Comparison of ENCODE assay signal across 8 cellular contexts in the genomic region with DNA sequence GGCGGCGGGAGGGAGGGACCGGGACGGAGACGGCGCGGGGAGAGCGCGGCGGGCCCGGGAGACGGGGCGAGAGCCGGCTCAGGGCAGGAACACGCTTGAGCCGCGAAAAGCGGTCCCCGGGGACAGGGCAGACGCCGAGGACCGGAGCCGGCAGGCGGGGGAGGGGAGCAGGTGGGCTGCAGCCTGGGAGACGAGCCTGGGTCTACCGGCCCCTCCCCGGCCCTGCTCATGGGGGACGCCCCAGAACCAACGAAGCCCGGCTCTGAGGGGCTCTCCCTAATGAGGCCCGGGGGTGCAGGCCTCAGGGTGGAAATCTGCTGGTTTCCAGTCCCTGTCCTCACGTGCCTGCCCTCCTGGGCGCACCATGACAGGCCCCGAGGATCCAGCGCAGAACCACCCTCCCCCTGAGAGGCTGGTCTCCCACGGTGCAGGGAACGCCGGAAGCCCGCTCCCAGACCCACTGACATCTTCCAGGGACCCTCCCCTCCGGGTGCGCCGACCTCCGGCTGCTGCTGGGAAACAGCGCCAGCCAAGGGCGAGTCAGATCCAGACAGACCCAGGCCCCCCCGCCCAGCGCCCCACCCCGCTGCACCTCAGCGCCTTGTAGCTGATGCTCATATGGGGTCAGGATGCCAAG. TPM values are rescaled to one million over a fixed set of nuclear protein-coding genes. Genes with fewer than 3 reads are reported as not detected.
DNase-seq lines count a peak whose midpoint lies in the region; ATAC-seq and TF ChIP-seq lines count a peak whose summit lies in the region.
"Had no signal": no experiment of that assay in that cellular context is flagged by ENCODE, and none has a peak within 500 bp of the region (broad histone marks: within the 10 kb centered on the region; RNA-seq: fewer than 3 reads in every experiment).

No MANE protein-coding gene starts in this region.

- H3K27ac Mint-ChIP-seq in GM23338: no peak overlapping the region
- no peak overlapping the region for H3K27ac Mint-ChIP-seq in activated B cell treated with CpG ODN at 0.5 μM for 24 hours
- H3K27ac Mint-ChIP-seq: activated T-helper 17 cell treated with anti-CD3 and anti-CD28 coated beads, Interleukin-2, amount 50 U/mL, for 72 hours had no signal

- H3K27ac ChIP-seq in GM23338 (ENCODE audit: low read depth) (no peak overlapping the region), mesodermal cell (ENCODE audit: low read depth, low read length, severe bottlenecking) (no peak overlapping the region)

- 0 out of 3 replicates have a peak, but pooled peaks cover 5% of the 10 kb centered on the region for H3K9me3 Mint-ChIP-seq in GM23338
- H3K9me3 Mint-ChIP-seq in activated B cell treated with CpG ODN at 0.5 μM for 24 hours: peaks cover 3% of the 10 kb centered on the region

- no peaks in the 10 kb centered on the region for H3K9me3 ChIP-seq in mesodermal cell (ENCODE audit: control insufficient read depth, low read length)

- H3K4me3 ChIP-seq in GM23338: peak overlapping the region; percentile 56
- peak overlapping the region; percentile 30 for H3K4me3 ChIP-seq in mesodermal cell (ENCODE audit: extremely low read depth, insufficient read depth, low read length, poor library complexity, severe bottlenecking)

- intact Hi-C loops in activated B cell treated with CpG ODN at 0.5 μM for 24 hours (cut with micrococcal nuclease): loop anchor here (5.0 kb wide), 1 partner anchor 623 kb away; no protein-coding TSS in a partner anchor

- DNase-seq in GM23338 (ENCODE audit: low spot score): no peak
- DNase-seq in activated B cell treated with CpG ODN at 0.5 μM for 24 hours: no peak
- DNase-seq in COLO829 (ENCODE audit: low spot score): no peak
- DNase-seq in NK-92 (lab: John Stamatoyannopoulos, UW; ENCODE audit: unreplicated experiment): no peak
- DNase-seq in RPMI8226: no peak
- DNase-seq: NCI-H524 treated with DMSO at 0.1 percent for 48 hours had no signal

- 16 to 20% methylated on average over 42 to 43 of the region's 49 CpGs for WGBS in mesodermal cell (ENCODE audit: insufficient coverage in 2 of 2), 2 experiments

- no peaks in the 10 kb centered on the region for H3K36me3 ChIP-seq in GM23338 (ENCODE audit: insufficient read depth)
- no peaks in the 10 kb centered on the region for H3K36me3 ChIP-seq in mesodermal cell (ENCODE audit: control insufficient read depth, insufficient read depth, low read length)

- peaks cover 20% of the 10 kb centered on the region for H3K4me1 ChIP-seq in GM23338 (ENCODE audit: insufficient read depth)
- peaks cover 3% of the 10 kb centered on the region for H3K4me1 ChIP-seq in mesodermal cell (ENCODE audit: control insufficient read depth, insufficient read depth, low read length, poor library complexity, severe bottlenecking)

- H3K36me3 Mint-ChIP-seq in GM23338 (ENCODE audit: low read depth): no peaks in the 10 kb centered on the region
- no peaks in the 10 kb centered on the region for H3K36me3 Mint-ChIP-seq in activated B cell treated with CpG ODN at 0.5 μM for 24 hours (ENCODE audit: low read depth)

- TF ChIP-seq CTCF in GM23338 (conservative IDR thresholded peaks at IDR 0.05; ENCODE audit: low read depth in 2 of 2): no peak
- TF ChIP-seq CTCF in activated B cell treated with CpG ODN at 0.5 μM for 24 hours (IDR thresholded peaks at IDR 0.05): no peak

- H3K27me3 ChIP-seq in GM23338 (ENCODE audit: insufficient read depth): peaks cover 36% of the 10 kb centered on the region

- CTCF ChIA-PET in activated B cell treated with CpG ODN at 0.5 μM for 24 hours (lab: Charles Lee): no interaction called here

- H3K4me1 Mint-ChIP-seq in GM23338 (peaks cover 5% of the 10 kb centered on the region; the same call in 2 of the 3 replicates), activated B cell treated with CpG ODN at 0.5 μM for 24 hours (peaks cover 4% of the 10 kb centered on the region)
- H3K4me1 Mint-ChIP-seq: activated T-helper 17 cell treated with anti-CD3 and anti-CD28 coated beads, Interleukin-2, amount 50 U/mL, for 72 hours had no signal

- H4K20me1 ChIP-seq in GM23338 (replicated peaks; ENCODE audit: insufficient read depth): no peaks in the 10 kb centered on the region

- ATAC-seq in GM23338 (peak; percentile 9; the same call in 2 of the 3 replicates), activated B cell treated with CpG ODN at 0.5 μM for 24 hours (ENCODE audit: low read depth) (peak; percentile 13)
- ATAC-seq: activated T-helper 17 cell treated with anti-CD3 and anti-CD28 coated beads, Interleukin-2, amount 50 U/mL, for 72 hours had no signal

- H3F3A ChIP-seq in GM23338 (replicated peaks; ENCODE audit: low read depth): no peaks in the 10 kb centered on the region

- no peaks in the 10 kb centered on the region for H3K9me2 ChIP-seq in GM23338 (ENCODE audit: insufficient read depth)

- POLR2A ChIA-PET in activated B cell treated with CpG ODN at 0.5 μM for 24 hours (lab: Charles Lee): no interaction called here

- H3K27me3 Mint-ChIP-seq in GM23338 (ENCODE audit: insufficient read depth, low read depth, poor library complexity) (peaks cover 28% of the 10 kb centered on the region), activated B cell treated with CpG ODN at 0.5 μM for 24 hours (peaks cover 12% of the 10 kb centered on the region)

- 0 out of 2 replicates have a peak overlapping the region, but pooled peaks have one; percentile 66 for H2AFZ ChIP-seq in GM23338

- no peaks in the 10 kb centered on the region for H3K79me2 ChIP-seq in GM23338 (replicated peaks; ENCODE audit: insufficient read depth)

- peak overlapping the region; percentile 80 for H3K4me2 ChIP-seq in GM23338

- H3K4me3 Mint-ChIP-seq in GM23338 (peak overlapping the region; percentile 57), activated B cell treated with CpG ODN at 0.5 μM for 24 hours (peak overlapping the region; percentile 50)
- H3K4me3 Mint-ChIP-seq: activated T-helper 17 cell treated with anti-CD3 and anti-CD28 coated beads, Interleukin-2, amount 50 U/mL, for 72 hours had no signal

TF ChIP-seq in GM23338, 12 proteins besides CTCF, POLR2A, EP300 and RAD21 (continues in another document):
- TF ChIP-seq ZNF331 (CRISPR knock-in tag; IDR thresholded peaks at IDR 0.05; ENCODE audit: low read depth) (no peak), EZH2 (IDR thresholded peaks at IDR 0.05; ENCODE audit: low read depth, unreplicated experiment) (no peak), ZNF114 (CRISPR knock-in tag; IDR thresholded peaks at IDR 0.05) (no peak), NANOG (IDR thresholded peaks at IDR 0.05; ENCODE audit: borderline replicate concordance) (no peak), STAT1 (IDR thresholded peaks at IDR 0.05; ENCODE audit: unreplicated experiment) (no peak)
- TF ChIP-seq, protein P1, sequence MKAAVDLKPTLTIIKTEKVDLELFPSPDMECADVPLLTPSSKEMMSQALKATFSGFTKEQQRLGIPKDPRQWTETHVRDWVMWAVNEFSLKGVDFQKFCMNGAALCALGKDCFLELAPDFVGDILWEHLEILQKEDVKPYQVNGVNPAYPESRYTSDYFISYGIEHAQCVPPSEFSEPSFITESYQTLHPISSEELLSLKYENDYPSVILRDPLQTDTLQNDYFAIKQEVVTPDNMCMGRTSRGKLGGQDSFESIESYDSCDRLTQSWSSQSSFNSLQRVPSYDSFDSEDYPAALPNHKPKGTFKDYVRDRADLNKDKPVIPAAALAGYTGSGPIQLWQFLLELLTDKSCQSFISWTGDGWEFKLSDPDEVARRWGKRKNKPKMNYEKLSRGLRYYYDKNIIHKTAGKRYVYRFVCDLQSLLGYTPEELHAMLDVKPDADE (IDR thresholded peaks at IDR 0.05): no peak

RNA-seq across cellular contexts. Expression of gene EEF1A2, which starts 0.6 kb away (rescaled TPM):
- 37.1 TPM in 2 replicates for total RNA-seq in GM23338 (2014; rRNA removed; shearing (Covaris generic))
- polyA plus RNA-seq in GM23338 (2016; fragmentation: Nextera tagmentation; extraction: Ambion mirVana): 1.3 and 1.4 TPM in 2 replicates
- total RNA-seq in activated B cell treated with CpG ODN at 0.5 μM for 24 hours: 1.2 and 1.6 TPM in 2 replicates
- polyA plus RNA-seq in mesodermal cell (2013, experiment 1 of 2): 17.7 TPM
- 13.9 TPM for polyA plus RNA-seq in mesodermal cell (2013, experiment 2 of 2)

RNA-seq across cellular contexts. Expression of gene PPDPF, which starts 21.1 kb away (rescaled TPM):
- total RNA-seq in GM23338 (2014; rRNA removed; shearing (Covaris generic)): 117 and 141 TPM in 2 replicates
- 83.9 and 92.9 TPM in 2 replicates for polyA plus RNA-seq in GM23338 (2016; fragmentation: Nextera tagmentation; extraction: Ambion mirVana)
- 170 and 172 TPM in 2 replicates for total RNA-seq in activated B cell treated with CpG ODN at 0.5 μM for 24 hours
- 264 TPM for polyA plus RNA-seq in mesodermal cell (2013, experiment 1 of 2)
- 214 TPM for polyA plus RNA-seq in mesodermal cell (2013, experiment 2 of 2)

RNA-seq across cellular contexts. Expression of gene KCNQ2, which starts 27.0 kb away (rescaled TPM):
- total RNA-seq in GM23338 (2014; rRNA removed; shearing (Covaris generic)): 61.7 and 92.4 TPM in 2 replicates
- 67.9 and 68.5 TPM in 2 replicates for polyA plus RNA-seq in GM23338 (2016; fragmentation: Nextera tagmentation; extraction: Ambion mirVana)
- total RNA-seq in activated B cell treated with CpG ODN at 0.5 μM for 24 hours: not detected in 2 replicates
- 39.3 TPM for polyA plus RNA-seq in mesodermal cell (2013, experiment 1 of 2)
- polyA plus RNA-seq in mesodermal cell (2013, experiment 2 of 2): 26.6 TPM

RNA-seq across cellular contexts. Expression of gene PTK6, which starts 37.7 kb away (rescaled TPM):
- total RNA-seq in GM23338 (2014; rRNA removed; shearing (Covaris generic)): 0.28 TPM in 1 of 2 replicates, not detected in the other
- polyA plus RNA-seq in GM23338 (2016; fragmentation: Nextera tagmentation; extraction: Ambion mirVana): 0.07 TPM in 1 of 2 replicates, not detected in the other
- total RNA-seq in activated B cell treated with CpG ODN at 0.5 μM for 24 hours: 0.49 and 0.69 TPM in 2 replicates
- polyA plus RNA-seq in mesodermal cell (2013, experiment 1 of 2): not detected
- polyA plus RNA-seq in mesodermal cell (2013, experiment 2 of 2): not detected

RNA-seq across cellular contexts. Expression of gene SRMS, which starts 48.1 kb away (rescaled TPM):
- total RNA-seq in GM23338 (2014; rRNA removed; shearing (Covaris generic)): 0.50 and 0.59 TPM in 2 replicates
- polyA plus RNA-seq in GM23338 (2016; fragmentation: Nextera tagmentation; extraction: Ambion mirVana): 0.23 TPM in 1 of 2 replicates, not detected in the other
- 0.16 TPM in 1 of 2 replicates, not detected in the other for total RNA-seq in activated B cell treated with CpG ODN at 0.5 μM for 24 hours
- polyA plus RNA-seq in mesodermal cell (2013, experiment 1 of 2): not detected
- polyA plus RNA-seq in mesodermal cell (2013, experiment 2 of 2): not detected
- total RNA-seq: activated T-helper 17 cell treated with anti-CD3 and anti-CD28 coated beads, Interleukin-2, amount 50 U/mL, for 72 hours had no signal

Comparison
In these comparisons a context has a peak if more than half of its experiments do, and no peak if none do; other contexts are left out.
1. RNA of gene EEF1A2, which starts 0.6 kb away (total RNA-seq): 37.1 TPM in GM23338; 1.2 to 1.6 TPM in activated B cell treated with CpG ODN at 0.5 μM for 24 hours; every median in the first group is over 10 times any median in the second.
2. RNA of gene KCNQ2, which starts 27.0 kb away (total RNA-seq): 61.7 to 92.4 TPM in GM23338; not detected in activated B cell treated with CpG ODN at 0.5 μM for 24 hours; every median in the first group is over 10 times any median in the second.